In the genomic region with DNA sequence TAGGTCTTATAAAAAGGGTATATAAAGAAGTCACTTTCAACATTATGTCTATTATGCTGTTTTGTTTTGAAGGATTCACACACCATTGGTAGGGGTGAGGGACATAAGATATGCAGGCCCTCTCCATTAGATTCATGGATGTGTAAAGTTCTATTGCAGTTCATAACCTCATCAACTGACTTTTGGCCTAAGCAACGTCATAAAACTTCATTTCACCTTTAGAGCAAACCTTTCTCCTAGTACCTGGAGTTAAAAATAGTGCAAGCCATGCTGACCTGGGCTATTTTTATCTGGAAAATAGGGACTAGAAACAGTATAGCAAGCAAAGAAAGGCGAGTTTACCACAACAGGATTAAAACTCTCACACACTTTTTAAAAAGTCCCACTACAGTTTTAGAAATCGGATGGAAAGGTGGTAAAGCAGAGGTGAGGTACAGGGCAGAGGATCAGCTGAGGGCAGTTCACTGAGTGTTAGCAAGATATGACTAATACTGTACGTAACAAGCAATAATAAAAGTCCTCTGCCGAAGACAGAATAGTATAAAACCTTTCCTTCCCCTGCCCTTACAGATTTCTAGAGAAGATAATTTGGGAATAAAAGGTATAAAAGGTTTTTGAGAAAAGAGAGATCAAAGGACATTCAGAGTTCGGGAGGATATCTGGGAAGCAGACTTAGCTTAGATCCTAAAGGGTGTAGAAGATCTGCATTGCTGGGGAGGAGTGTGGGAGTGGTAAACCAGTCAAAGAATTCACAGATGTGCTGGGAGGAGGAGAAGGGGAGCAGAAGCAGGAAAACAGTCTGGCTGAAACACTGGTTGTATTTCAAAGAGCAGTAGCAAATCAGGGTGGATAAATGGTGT, we compare ENCODE assay signal across 9 cellular contexts. TPM values are rescaled to one million over a fixed set of nuclear protein-coding genes. Genes with fewer than 3 reads are reported as not detected.
A peak's percentile ranks its signal among the peaks of the same experiment; 100 is the strongest.
DNase-seq lines count a peak whose midpoint lies in the region; ATAC-seq and TF ChIP-seq lines count a peak whose summit lies in the region.
"Had no signal": no experiment of that assay in that cellular context is flagged by ENCODE, and none has a peak within 500 bp of the region (broad histone marks: within the 10 kb centered on the region; RNA-seq: fewer than 3 reads in every experiment).

No MANE protein-coding gene starts in this region.

- H3K9me3 ChIP-seq in Caco-2 (no peaks in the 10 kb centered on the region), right lobe of liver (no peaks in the 10 kb centered on the region), A673 (ENCODE audit: low read depth, low read length, poor library complexity, severe bottlenecking) (no peaks in the 10 kb centered on the region)

- ATAC-seq in HG02759 (IDR thresholded peaks at IDR 0.05; ENCODE audit: unreplicated experiment) (peak; percentile 62), right lobe of liver (peak in 3 of 4 donors; percentile 47 to 85 (median 83))

- H3K36me3 Mint-ChIP-seq in Caco-2 (ENCODE audit: insufficient read depth, unreplicated experiment): peaks cover 9% of the 10 kb centered on the region
- no peaks in the 10 kb centered on the region for H3K36me3 Mint-ChIP-seq in glutamatergic neuron (ENCODE audit: unreplicated experiment)

- H3K4me1 Mint-ChIP-seq in Caco-2 (ENCODE audit: low read depth, unreplicated experiment): no peaks in the 10 kb centered on the region
- peaks cover 2% of the 10 kb centered on the region for H3K4me1 Mint-ChIP-seq in glutamatergic neuron (ENCODE audit: low read depth, unreplicated experiment)

- TF ChIP-seq POLR2A in right lobe of liver (IDR thresholded peaks at IDR 0.05): no peak

- H3K4me3 ChIP-seq in Caco-2 (ENCODE audit: low read depth, low read length): no peak overlapping the region
- peak overlapping the region; percentile 7 for H3K4me3 ChIP-seq in brain microvascular endothelial cell (ENCODE audit: low read depth, low read length)
- no peak overlapping the region for H3K4me3 ChIP-seq in right lobe of liver
- no peak overlapping the region for H3K4me3 ChIP-seq in A673 (ENCODE audit: low read depth, low read length, poor library complexity, severe bottlenecking)

- POLR2A ChIA-PET in Caco-2 (lab: Charles Lee): interaction anchor here (1.0 kb wide), 1 partner anchor 13 kb away, joined by 3 read pairs; no protein-coding TSS in a partner anchor
- POLR2A ChIA-PET in A673 (lab: Charles Lee; ENCODE audit: low non-redundant PET): no interaction called here

- H3K9me3 Mint-ChIP-seq in Caco-2 (ENCODE audit: unreplicated experiment) (no peaks in the 10 kb centered on the region), glutamatergic neuron (ENCODE audit: unreplicated experiment) (no peaks in the 10 kb centered on the region)

- H3K27ac ChIP-seq in brain microvascular endothelial cell (peak overlapping the region; percentile 60), right lobe of liver (peak overlapping the region in 1 of 3 donors; percentile 73), A673 (ENCODE audit: low read depth, low read length, poor library complexity, severe bottlenecking) (no peak overlapping the region)

- H3K36me3 ChIP-seq in Caco-2 (ENCODE audit: control insufficient read depth, insufficient read depth, low read length): no peaks in the 10 kb centered on the region
- no peaks in the 10 kb centered on the region for H3K36me3 ChIP-seq in brain microvascular endothelial cell (replicated peaks)
- H3K36me3 ChIP-seq in right lobe of liver: no peaks in the 10 kb centered on the region
- peaks cover 3% of the 10 kb centered on the region for H3K36me3 ChIP-seq in A673 (ENCODE audit: insufficient read depth, low read length, poor library complexity, severe bottlenecking)

- CTCF ChIA-PET in Caco-2 (lab: Charles Lee): no interaction called here
- CTCF ChIA-PET in A673 (lab: Charles Lee): no interaction called here

- intact Hi-C loops in Caco-2 (cut with micrococcal nuclease; ENCODE audit: unreplicated experiment) (no loop called here), right lobe of liver (cut with DNase I) (no loop called here), A673 (cut with micrococcal nuclease; ENCODE audit: unreplicated experiment) (no loop called here)

- no peaks in the 10 kb centered on the region for H3K27me3 ChIP-seq in Caco-2 (replicated peaks; ENCODE audit: control insufficient read depth, insufficient read depth, low read length)
- H3K27me3 ChIP-seq in brain microvascular endothelial cell (replicated peaks): no peaks in the 10 kb centered on the region
- no peaks in the 10 kb centered on the region for H3K27me3 ChIP-seq in right lobe of liver
- H3K27me3 ChIP-seq in A673 (replicated peaks; ENCODE audit: insufficient read depth, low read depth, low read length, poor library complexity): no peaks in the 10 kb centered on the region

- H3K4me3 Mint-ChIP-seq in Caco-2 (ENCODE audit: unreplicated experiment) (no peak overlapping the region), glutamatergic neuron (ENCODE audit: unreplicated experiment) (no peak overlapping the region)

- H3K27me3 Mint-ChIP-seq in Caco-2 (ENCODE audit: insufficient read depth, unreplicated experiment) (no peaks in the 10 kb centered on the region), glutamatergic neuron (ENCODE audit: unreplicated experiment) (peaks cover 2% of the 10 kb centered on the region)

- in situ Hi-C loops in brain microvascular endothelial cell (cut with HindIII; ENCODE audit: low pct_ligation_motif_present, low sequenced_read_pairs): no loop called here

- TF ChIP-seq CTCF in Caco-2 (IDR thresholded peaks at IDR 0.05; ENCODE audit: insufficient read depth in 1 of 2, low read depth in 1 of 2, low read length in 1 of 2, severe bottlenecking in 1 of 2, unreplicated experiment in 1 of 2) (no peak), brain microvascular endothelial cell (IDR thresholded peaks at IDR 0.05; ENCODE audit: low read depth, low read length, missing control alignments) (no peak), right lobe of liver (IDR thresholded peaks at IDR 0.05) (no peak), glutamatergic neuron (IDR thresholded peaks at IDR 0.05; ENCODE audit: partially characterized antibody, unreplicated experiment) (no peak), A673 (conservative IDR thresholded peaks at IDR 0.05; ENCODE audit: low read depth, low read length) (no peak)

- H3K4me1 ChIP-seq in Caco-2 (peaks cover 38% of the 10 kb centered on the region), right lobe of liver (peaks cover 0 to 58% (median 10%) of the 10 kb centered on the region in 4 donors), A673 (ENCODE audit: insufficient read depth, low read length, poor library complexity, severe bottlenecking) (peaks cover 7% of the 10 kb centered on the region)

- DNase-seq in Caco-2 (peak; percentile 32 to 48), brain microvascular endothelial cell (no peak), right lobe of liver (no peak), glutamatergic neuron (no peak), A673 (ENCODE audit: low spot score) (no peak), inferior parietal cortex (ENCODE audit: extremely low spot score) (no peak), NCI-H1417 treated with DMSO at 0.1 percent for 48 hours (lab: John Stamatoyannopoulos, UW) (no peak)
- DNase-seq: activated CD8-positive, alpha-beta memory T cell treated with anti-CD3 and anti-CD28 coated beads, Interleukin-2, amount 50 U/mL, for 48 hours had no signal

- no TSS peak for BruUV-seq in Caco-2 (replicated peaks; lab: Mats Ljungman, UMichigan)
- no TSS peak for BruUV-seq in A673 (replicated peaks; lab: Mats Ljungman, UMichigan)

- WGBS in right lobe of liver (ENCODE audit: insufficient coverage, low coverage, low lambda C conversion rate, missing lambda C conversion rate): 40% methylated on average over 6 of the region's 6 CpGs

- H3K27ac Mint-ChIP-seq in Caco-2 (ENCODE audit: unreplicated experiment) (no peak overlapping the region), glutamatergic neuron (ENCODE audit: unreplicated experiment) (no peak overlapping the region)

RNA-seq across cellular contexts. Expression of gene EGLN1, which starts 14.3 kb away (rescaled TPM):
- 26.7 and 31.1 TPM in 2 replicates for total RNA-seq in Caco-2 (2022)
- total RNA-seq in right lobe of liver: 10 to 100 TPM; 19.3 to 66.5 (median 38.9) TPM
- 12.3 TPM for total RNA-seq in glutamatergic neuron (ENCODE audit: unreplicated experiment)
- total RNA-seq in A673 (2021): 29.5 and 30.4 TPM in 2 replicates

Comparison
In these comparisons a context has a peak if more than half of its experiments do, and no peak if none do; other contexts are left out.
1. DNase-seq: peak in Caco-2 (2 of 2); none in brain microvascular endothelial cell (single experiment), right lobe of liver (0 of 3), glutamatergic neuron (single experiment), A673 (single experiment), inferior parietal cortex (single experiment) and NCI-H1417 treated with DMSO at 0.1 percent for 48 hours (single experiment).